Comparison of ENCODE assay signal across 1 cellular context in genomic region chr4:145097821-145098674, GRCh38.
TF ChIP-seq lines count a peak whose summit lies in the region.

Gene ABCE1 (plus strand): TSS chr4:145098311. CDS start chr4:145104413, 6,102 bp downstream.
Gene ANAPC10 (minus strand): TSS chr4:145098196. CDS start chr4:145096099, 2,097 bp downstream.

TF ChIP-seq in HepG2, 621 proteins besides CTCF, POLR2A, EP300 and RAD21 (continued from another document and continues in another):
- TF ChIP-seq ZBTB37 (CRISPR knock-in tag; IDR thresholded peaks at IDR 0.05) = peak; percentile 74; the same call in 1 of the 2 replicates
- TF ChIP-seq ZNF460 (CRISPR knock-in tag; IDR thresholded peaks at IDR 0.05; ENCODE audit: borderline replicate concordance) = no peak; the same call in 1 of the 2 replicates
- TF ChIP-seq EEA1 (CRISPR knock-in tag; IDR thresholded peaks at IDR 0.05; ENCODE audit: borderline replicate concordance) = 0 out of 2 replicates have a peak, but pooled peaks have one; percentile 42
- peak; percentile 80; the same call in 1 of the 2 replicates for TF ChIP-seq THAP8 (CRISPR knock-in tag; IDR thresholded peaks at IDR 0.05; ENCODE audit: borderline replicate concordance)
- no peak for TF ChIP-seq ISX (CRISPR knock-in tag; conservative IDR thresholded peaks at IDR 0.05)
- TF ChIP-seq HDAC1 (CRISPR knock-in tag; IDR thresholded peaks at IDR 0.05) = peak; percentile 94
- peak; percentile 82 for TF ChIP-seq DRAP1 (CRISPR knock-in tag; IDR thresholded peaks at IDR 0.05)
- TF ChIP-seq ZNF275 (CRISPR knock-in tag; IDR thresholded peaks at IDR 0.05; ENCODE audit: borderline replicate concordance) = peak; percentile 84; the same call in 1 of the 2 replicates
- TF ChIP-seq FOXK1 (CRISPR knock-in tag; IDR thresholded peaks at IDR 0.05; ENCODE audit: borderline replicate concordance, low read depth) = peak; percentile 83; the same call in 1 of the 2 replicates
- peak; percentile 93 for TF ChIP-seq THAP9 (CRISPR knock-in tag; IDR thresholded peaks at IDR 0.05; ENCODE audit: borderline replicate concordance)
- no peak for TF ChIP-seq ZNF34 (CRISPR knock-in tag; IDR thresholded peaks at IDR 0.05; ENCODE audit: borderline replicate concordance)
- TF ChIP-seq NFKBIZ (CRISPR knock-in tag; IDR thresholded peaks at IDR 0.05) = peak; percentile 51; the same call in 1 of the 2 replicates
- TF ChIP-seq ZBTB43 (CRISPR knock-in tag; conservative IDR thresholded peaks at IDR 0.05) = peak; percentile 58; the same call in 1 of the 2 replicates
- TF ChIP-seq HNRNPUL1 (IDR thresholded peaks at IDR 0.05; ENCODE audit: low read depth, low read length) = no peak
- no peak; the same call in 1 of the 2 replicates for TF ChIP-seq ZNF775 (CRISPR knock-in tag; IDR thresholded peaks at IDR 0.05; ENCODE audit: borderline replicate concordance)
- TF ChIP-seq ZHX2 (IDR thresholded peaks at IDR 0.05; ENCODE audit: low read depth) = peak; percentile 98
- TF ChIP-seq ZHX2 (CRISPR knock-in tag; IDR thresholded peaks at IDR 0.05; ENCODE audit: borderline replicate concordance) = no peak
- TF ChIP-seq HOXA7 (CRISPR knock-in tag; IDR thresholded peaks at IDR 0.05) = no peak
- TF ChIP-seq ZFP90 (CRISPR knock-in tag; IDR thresholded peaks at IDR 0.05; ENCODE audit: borderline replicate concordance) = no peak; the same call in 1 of the 2 replicates
- peak; percentile 57; the same call in 1 of the 2 replicates for TF ChIP-seq ZNF431 (CRISPR knock-in tag; IDR thresholded peaks at IDR 0.05; ENCODE audit: borderline replicate concordance, low read depth)
- peak; percentile 57; the same call in 1 of the 2 replicates for TF ChIP-seq ZNF816 (CRISPR knock-in tag; IDR thresholded peaks at IDR 0.05; ENCODE audit: borderline replicate concordance)
- TF ChIP-seq ZFYVE20 (CRISPR knock-in tag; IDR thresholded peaks at IDR 0.05; ENCODE audit: borderline replicate concordance, low read depth) = no peak
- peak; percentile 67; the same call in 1 of the 2 replicates for TF ChIP-seq SP4 (CRISPR knock-in tag; IDR thresholded peaks at IDR 0.05)
- TF ChIP-seq ZNF564 (CRISPR knock-in tag; IDR thresholded peaks at IDR 0.05) = no peak; the same call in 1 of the 2 replicates
- peak; percentile 12; the same call in 1 of the 2 replicates for TF ChIP-seq PAXIP1 (CRISPR knock-in tag; conservative IDR thresholded peaks at IDR 0.05)
- peak; percentile 60; the same call in 1 of the 2 replicates for TF ChIP-seq SMAD3 (CRISPR knock-in tag; IDR thresholded peaks at IDR 0.05)
- TF ChIP-seq U2AF2 (IDR thresholded peaks at IDR 0.05; ENCODE audit: low read depth, low read length) = no peak
- no peak for TF ChIP-seq CENPT (CRISPR knock-in tag; IDR thresholded peaks at IDR 0.05; ENCODE audit: low read depth)
- TF ChIP-seq AKNA (CRISPR knock-in tag; IDR thresholded peaks at IDR 0.05; ENCODE audit: borderline replicate concordance) = no peak
- no peak; the same call in 1 of the 2 replicates for TF ChIP-seq TOE1 (CRISPR knock-in tag; IDR thresholded peaks at IDR 0.05)
- peak; percentile 24; the same call in 1 of the 2 replicates for TF ChIP-seq EHMT2 (IDR thresholded peaks at IDR 0.05; ENCODE audit: borderline replicate concordance, low read depth, low read length)
- peak; percentile 63; the same call in 1 of the 2 replicates for TF ChIP-seq ZNF343 (CRISPR knock-in tag; IDR thresholded peaks at IDR 0.05)
